8 cellular contexts compared by ENCODE assay signal in genomic region chr2:195656859-195657633, GRCh38. TPM values are rescaled to one million over a fixed set of nuclear protein-coding genes. Genes with fewer than 3 reads are reported as not detected.
DNase-seq lines count a peak whose midpoint lies in the region; ATAC-seq, FAIRE-seq and TF ChIP-seq lines count a peak whose summit lies in the region.

Gene SLC39A10 (plus strand): TSS chr2:195657226. CDS start chr2:195680043, 22,817 bp downstream.

- POLR2A ChIA-PET in H1 (lab: Charles Lee; ENCODE audit: partially characterized antibody) = interaction anchor here (0.7 to 2.6 kb wide), 28 partner anchors 9 to 279 kb away, joined by 3 to 21 read pairs (median 4); no protein-coding TSS in a partner anchor

- no peaks in the 10 kb centered on the region for H3K9me3 Mint-ChIP-seq in activated CD8-positive, alpha-beta memory T cell treated with anti-CD3 and anti-CD28 coated beads, Interleukin-2, amount 10 ng/mL, durations not matched to agents 7 days and 5 days (ENCODE audit: low read depth)
- H3K9me3 Mint-ChIP-seq in memory B cell = peaks cover under 1% of the 10 kb centered on the region

- H3K27ac Mint-ChIP-seq in activated CD8-positive, alpha-beta memory T cell treated with anti-CD3 and anti-CD28 coated beads, Interleukin-2, amount 10 ng/mL, durations not matched to agents 7 days and 5 days = peak within 1 kb of the TSS; percentile 99
- peak within 1 kb of the TSS; percentile 100 for H3K27ac Mint-ChIP-seq in memory B cell

- H3K9me3 ChIP-seq in NT2/D1 (ENCODE audit: insufficient read depth, low read length) = no peaks in the 10 kb centered on the region
- H3K9me3 ChIP-seq in H1 (ENCODE audit: insufficient read depth in 2 of 2, low read depth in 1 of 2, low read length in 1 of 2) = no peaks in the 10 kb centered on the region

- TF ChIP-seq RAD21 in H1 (IDR thresholded peaks at IDR 0.05 in 1 of 2, conservative IDR thresholded peaks at IDR 0.05 in 1 of 2; ENCODE audit: low read depth in 2 of 2, low read length in 2 of 2) = no peak; a peak in 2 of 4 replicates

- H3K79me1 ChIP-seq in H1 (ENCODE audit: low read depth, low read length) = no peaks in the 10 kb centered on the region

- H3K27me3 ChIP-seq in NT2/D1 (ENCODE audit: insufficient read depth, insufficient read length) (no peaks in the 10 kb centered on the region), H1 (replicated peaks in 1 of 4; ENCODE audit: control insufficient read depth in 3 of 4, extremely low read depth in 1 of 4, insufficient read depth in 3 of 4, low read length in 3 of 4) (no peaks in the 10 kb centered on the region)

- peak within 1 kb of the TSS; percentile 52 to 77 for H3K4me2 ChIP-seq in H1 (ENCODE audit: insufficient read depth in 1 of 2, low read depth in 2 of 2, low read length in 2 of 2)

- 1% methylated on average over 67 of the region's 85 CpGs; no CpG with 5 or more reads in 1 of the 2 experiments for WGBS in H1 (ENCODE audit: extremely low coverage in 1 of 2, insufficient coverage in 1 of 2, insufficient read length in 1 of 2, insufficient replicate concordance in 2 of 2, low coverage in 1 of 2, low lambda C conversion rate in 2 of 2, missing lambda C conversion rate in 1 of 2), 2 experiments

- H3K23ac ChIP-seq in H1 (ENCODE audit: insufficient read length) = no peak within 1 kb of the TSS

- H3K27ac ChIP-seq in H1 (ENCODE audit: low read depth, low read length) = peak within 1 kb of the TSS; percentile 88

- CTCF ChIA-PET in activated CD8-positive, alpha-beta memory T cell treated with anti-CD3 and anti-CD28 coated beads, Interleukin-2, amount 10 ng/mL, durations not matched to agents 7 days and 5 days (lab: Charles Lee) = interaction anchor here (1.0 to 2.4 kb wide), 9 partner anchors 16 to 124 kb away, joined by 3 to 21 read pairs (median 4); no protein-coding TSS in a partner anchor
- CTCF ChIA-PET in H1 (lab: Charles Lee; ENCODE audit: partially characterized antibody) = interaction anchor here (0.6 to 1.9 kb wide), 8 partner anchors 11 to 420 kb away, joined by 3 to 8 read pairs (median 3); no protein-coding TSS in a partner anchor

- no peak within 1 kb of the TSS for H3K14ac ChIP-seq in H1 (ENCODE audit: insufficient read length)

- peak within 1 kb of the TSS; percentile 96 for H3K9ac ChIP-seq in NT2/D1 (ENCODE audit: insufficient read length, low read depth)
- H3K9ac ChIP-seq in H1 (replicated peaks in 1 of 4; ENCODE audit: extremely low read depth in 1 of 4, low read depth in 3 of 4, low read length in 3 of 4) = peak within 1 kb of the TSS; percentile 87 to 94 (median 91)

- peak within 1 kb of the TSS; percentile 86 for H3K4me3 Mint-ChIP-seq in activated CD8-positive, alpha-beta memory T cell treated with anti-CD3 and anti-CD28 coated beads, Interleukin-2, amount 10 ng/mL, durations not matched to agents 7 days and 5 days
- peak within 1 kb of the TSS; percentile 98 for H3K4me3 Mint-ChIP-seq in memory B cell

- peaks cover 3 to 8% of the 10 kb centered on the region in 2 experiments for H4K20me1 ChIP-seq in H1 (replicated peaks in 1 of 2; ENCODE audit: control insufficient read depth in 1 of 2, insufficient read depth in 2 of 2, low read length in 2 of 2)

- H3K4me1 ChIP-seq in NT2/D1 (ENCODE audit: insufficient read depth, insufficient read length) (peaks cover 2% of the 10 kb centered on the region), H1 (replicated peaks in 1 of 4; ENCODE audit: control insufficient read depth in 3 of 4, insufficient read depth in 4 of 4, low read length in 3 of 4) (peaks cover 2 to 10% (median 4%) of the 10 kb centered on the region in 4 experiments; a peak in 5 of 7 replicates)

- no peak within 1 kb of the TSS for H2BK15ac ChIP-seq in H1 (ENCODE audit: low read length)

- no peaks in the 10 kb centered on the region for H3K27me3 Mint-ChIP-seq in activated CD8-positive, alpha-beta memory T cell treated with anti-CD3 and anti-CD28 coated beads, Interleukin-2, amount 10 ng/mL, durations not matched to agents 7 days and 5 days
- H3K27me3 Mint-ChIP-seq in memory B cell = no peaks in the 10 kb centered on the region

- peak within 1 kb of the TSS; percentile 87 for H4K5ac ChIP-seq in H1 (ENCODE audit: insufficient read length, low read depth, low read length)

- H4K8ac ChIP-seq in H1 (ENCODE audit: extremely low read depth, insufficient read depth, low read length) = peak within 1 kb of the TSS; percentile 95

- TF ChIP-seq EP300 in H1 (IDR thresholded peaks at IDR 0.05; ENCODE audit: borderline replicate concordance in 1 of 2, low read depth in 2 of 2, low read length in 2 of 2) = no peak

- H2BK5ac ChIP-seq in H1 (ENCODE audit: low read depth, low read length) = peak within 1 kb of the TSS; percentile 22

- H3K18ac ChIP-seq in H1 (ENCODE audit: extremely low read depth, low read length) = peak within 1 kb of the TSS; percentile 96

- H3K4ac ChIP-seq in H1 (replicated peaks; ENCODE audit: insufficient read length, low read depth, low read length) = no peak within 1 kb of the TSS

- peak within 1 kb of the TSS; percentile 76 for H4K91ac ChIP-seq in H1 (replicated peaks; ENCODE audit: insufficient read length, low read length)

- ATAC-seq in GM21381 (IDR thresholded peaks at IDR 0.05; ENCODE audit: unreplicated experiment) = peak; percentile 63
- peak; percentile 83 for ATAC-seq in activated CD8-positive, alpha-beta memory T cell treated with anti-CD3 and anti-CD28 coated beads, Interleukin-2, amount 10 ng/mL, durations not matched to agents 7 days and 5 days
- ATAC-seq in memory B cell (ENCODE audit: low read depth) = peak; percentile 68

- peak within 1 kb of the TSS; percentile 92 for H3K4me3 ChIP-seq in NT2/D1 (ENCODE audit: insufficient read length, low read depth)
- H3K4me3 ChIP-seq in H1 (ENCODE audit: extremely low read depth in 1 of 4, insufficient read depth in 2 of 4, low read depth in 3 of 4, low read length in 4 of 4) = peak within 1 kb of the TSS; percentile 91 to 97 (median 94)

- peaks cover 26% of the 10 kb centered on the region for H3K36me3 Mint-ChIP-seq in activated CD8-positive, alpha-beta memory T cell treated with anti-CD3 and anti-CD28 coated beads, Interleukin-2, amount 10 ng/mL, durations not matched to agents 7 days and 5 days
- peaks cover 10% of the 10 kb centered on the region for H3K36me3 Mint-ChIP-seq in memory B cell

- H3K79me2 ChIP-seq in H1 (ENCODE audit: control insufficient read depth in 1 of 2, insufficient read depth in 2 of 2, low read length in 2 of 2) = peaks cover 4 to 45% of the 10 kb centered on the region in 2 experiments; a peak in 3 of 4 replicates

- TF ChIP-seq POLR2A in H1 (IDR thresholded peaks at IDR 0.05; ENCODE audit: control extremely low read depth in 1 of 2, low read depth in 2 of 2, low read length in 2 of 2) = peak; percentile 63 to 87

- no peak within 1 kb of the TSS for H2BK120ac ChIP-seq in H1 (replicated peaks; ENCODE audit: low read depth, low read length)

- peak; percentile 100 for FAIRE-seq in H1 (lab: Jason Lieb, UNC)

- H3K56ac ChIP-seq in H1 (replicated peaks; ENCODE audit: insufficient read length, low read depth, low read length) = peak within 1 kb of the TSS; percentile 80

- peaks cover 20% of the 10 kb centered on the region for H3K4me1 Mint-ChIP-seq in activated CD8-positive, alpha-beta memory T cell treated with anti-CD3 and anti-CD28 coated beads, Interleukin-2, amount 10 ng/mL, durations not matched to agents 7 days and 5 days
- H3K4me1 Mint-ChIP-seq in memory B cell = peaks cover 19% of the 10 kb centered on the region

- peak; percentile 100 for DNase-seq in COR-L47 (lab: John Stamatoyannopoulos, UW)
- DNase-seq in HUDEP-2 (lab: John Stamatoyannopoulos, UW; ENCODE audit: unreplicated experiment in 76 of 76) = peak; percentile 36 to 99 (median 94)
- DNase-seq in NT2/D1 (ENCODE audit: low read depth, low spot score) = peak; percentile 88
- peak; percentile 98 for DNase-seq in activated CD8-positive, alpha-beta memory T cell treated with anti-CD3 and anti-CD28 coated beads, Interleukin-2, amount 10 ng/mL, durations not matched to agents 7 days and 5 days
- peak; percentile 86 to 99 for DNase-seq in H1 (ENCODE audit: low read depth in 1 of 2, low spot score in 2 of 2)
- DNase-seq in memory B cell (ENCODE audit: low spot score in 2 of 2) = peak; percentile 99 to 100
- peak; percentile 88 for DNase-seq in stimulated activated CD8-positive, alpha-beta memory T cell treated with anti-CD3 and anti-CD28 coated beads, Interleukin-12 subunit alpha, Interleukin-12 subunit beta, amount 100 ng/mL, for 24 hours (ENCODE audit: extremely low read depth)

- peaks cover 8% of the 10 kb centered on the region for H3K36me3 ChIP-seq in NT2/D1 (ENCODE audit: insufficient read depth, insufficient read length, low read length)
- peaks cover 0 to 5% (median 0%) of the 10 kb centered on the region in 4 experiments; a peak in 2 of 8 replicates for H3K36me3 ChIP-seq in H1 (ENCODE audit: control insufficient read depth in 2 of 4, insufficient read depth in 4 of 4, low read length in 3 of 4)

- no peak within 1 kb of the TSS for H2BK20ac ChIP-seq in H1 (ENCODE audit: low read length)

- H2BK12ac ChIP-seq in H1 (ENCODE audit: low read depth, low read length) = no peak within 1 kb of the TSS; the same call in 1 of the 2 replicates

- no peak for TF ChIP-seq CTCF in H1 (IDR thresholded peaks at IDR 0.05; ENCODE audit: control extremely low read depth in 1 of 3, insufficient read depth in 1 of 3, low read depth in 1 of 3, low read length in 3 of 3)

- H2AK5ac ChIP-seq in H1 (ENCODE audit: low read depth, low read length) = no peak within 1 kb of the TSS

- H3K23me2 ChIP-seq in H1 (ENCODE audit: low read depth, low read length) = peaks cover 3% of the 10 kb centered on the region; the same call in 1 of the 2 replicates

- no peak within 1 kb of the TSS for H2AFZ ChIP-seq in H1 (ENCODE audit: low read length)

TF ChIP-seq in H1, 55 proteins besides CTCF, POLR2A, EP300 and RAD21 (continues in another document):
- TF ChIP-seq ASH2L (IDR thresholded peaks at IDR 0.05; ENCODE audit: low read length) (peak; percentile 89), TBP (IDR thresholded peaks at IDR 0.05; ENCODE audit: low read depth, low read length) (peak; percentile 96), RNF2 (IDR thresholded peaks at IDR 0.05; ENCODE audit: borderline replicate concordance, low read depth, low read length, missing control alignments, poor library complexity, severe bottlenecking) (no peak), PHF8 (conservative IDR thresholded peaks at IDR 0.05; ENCODE audit: low read depth, low read length) (peak; percentile 89), SP2 (IDR thresholded peaks at IDR 0.05; ENCODE audit: low read length) (no peak)

RNA-seq across cellular contexts. Expression of gene SLC39A10, which starts in this region (rescaled TPM):
- total RNA-seq in activated CD8-positive, alpha-beta memory T cell treated with anti-CD3 and anti-CD28 coated beads, Interleukin-2, amount 10 ng/mL, durations not matched to agents 7 days and 5 days = 10 to 100 TPM; 29.4 to 40.3 TPM
- total RNA-seq in H1 (2021; fragmentation: NEBNext Ultra II Directional; extraction: Animal tissue kit (Norgen Biotek cat#: 25700)) = 219 and 234 TPM in 2 replicates
- 32.9 and 68.1 TPM in 2 replicates for polyA plus RNA-seq in H1 (2011; rRNA removed)
- 59.8 TPM for polyA plus RNA-seq in H1 (2011; cell fraction: cytosol; rRNA removed)
- polyA plus RNA-seq in H1 (2011; cell fraction: nucleus; rRNA removed) = 23.3 TPM
- polyA plus RNA-seq in H1 (2012, experiment 1 of 2) = 49.7 to 116 TPM (median 69.4 TPM) in 4 replicates
- 7.1 TPM for polyA plus RNA-seq in H1 (2012, experiment 2 of 2)
- 296 TPM for polyA plus RNA-seq in H1 (2013, experiment 1 of 2)
- polyA plus RNA-seq in H1 (2013, experiment 2 of 2) = 298 TPM
- polyA minus RNA-seq in H1 (2011; rRNA and poly(A)+ RNA removed) = 284 and 398 TPM in 2 replicates
- 148 TPM for polyA minus RNA-seq in H1 (2011; cell fraction: cytosol; rRNA and poly(A)+ RNA removed)
- polyA minus RNA-seq in H1 (2011; cell fraction: nucleus; rRNA and poly(A)+ RNA removed) = 203 TPM

Comparison
In these comparisons a context has a peak if more than half of its experiments do, and no peak if none do; other contexts are left out.
1. Peak in every context shown above with its lines: DNase-seq, ATAC-seq, H3K4me3 ChIP-seq and H3K27ac ChIP-seq.